Comparison of ENCODE assay signal across 30 cellular contexts in genomic region chr11:10494636-10495463, GRCh38. TPM values are rescaled to one million over a fixed set of nuclear protein-coding genes. Genes with fewer than 3 reads are reported as not detected.
A peak's percentile ranks its signal among the peaks of the same experiment; 100 is the strongest.
DNase-seq lines count a peak whose midpoint lies in the region; ATAC-seq and TF ChIP-seq lines count a peak whose summit lies in the region.
"Had no signal": no experiment of that assay in that cellular context is flagged by ENCODE, and none has a peak within 500 bp of the region (broad histone marks: within the 10 kb centered on the region; RNA-seq: fewer than 3 reads in every experiment).

No MANE protein-coding gene starts in this region.

- in situ Hi-C loops in GM13976 (cut with MboI; ENCODE audit: low sequenced_read_pairs, unreplicated experiment) (no loop called here), IMR-90 (cut with MboI; ENCODE audit: low sequenced_read_pairs) (loop anchor here (5.0 kb wide), 1 partner anchor 83 kb away; no protein-coding TSS in a partner anchor)

- no peak overlapping the region for H3K4me2 ChIP-seq in IMR-90 (ENCODE audit: low read depth, low read length)
- H3K4me2 ChIP-seq: KMS-11, neural progenitor cell had no signal

- no peak overlapping the region for H3K9ac ChIP-seq in IMR-90 (ENCODE audit: low read depth, low read length)
- H3K9ac ChIP-seq: KMS-11, neural progenitor cell had no signal

- peak overlapping the region; percentile 2 for H3K27ac Mint-ChIP-seq in stimulated activated effector memory CD8-positive, alpha-beta T cell treated with anti-CD3 and anti-CD28 coated beads, Interleukin-12 subunit alpha, Interleukin-12 subunit beta, amount 100 ng/mL, for 72 hours
- H3K27ac Mint-ChIP-seq in T-helper 17 cell: no peak overlapping the region
- H3K27ac Mint-ChIP-seq: activated CD4-positive, alpha-beta T cell treated with anti-CD3 and anti-CD28 coated beads for 36 hours; dendritic cell treated with granulocyte-macrophage colony-stimulating factor and Interleukin-4, amounts not matched to agents 40 ng/mL and 50 ng/mL, for 4 days; neural progenitor cell had no signal

- intact Hi-C loops in IMR-90 (cut with micrococcal nuclease): no loop called here

- H3K36me3 Mint-ChIP-seq in stimulated activated effector memory CD8-positive, alpha-beta T cell treated with anti-CD3 and anti-CD28 coated beads, Interleukin-12 subunit alpha, Interleukin-12 subunit beta, amount 100 ng/mL, for 72 hours: peaks cover 85% of the 10 kb centered on the region
- H3K36me3 Mint-ChIP-seq in T-helper 17 cell (ENCODE audit: low read depth): peaks cover 17% of the 10 kb centered on the region

- no peak overlapping the region for H3K4ac ChIP-seq in IMR-90 (ENCODE audit: low read depth, low read length)

- dilution Hi-C loops in IMR-90 (cut with HindIII; ENCODE audit: low sequenced_read_pairs, unreplicated experiment): no loop called here

- CTCF ChIA-PET in IMR-90 (lab: Yijun Ruan, JAX): no interaction called here

- H2BK120ac ChIP-seq in IMR-90 (ENCODE audit: low read depth, low read length): no peak overlapping the region; the same call in 1 of the 2 replicates

- H3K4me1 Mint-ChIP-seq in stimulated activated effector memory CD8-positive, alpha-beta T cell treated with anti-CD3 and anti-CD28 coated beads, Interleukin-12 subunit alpha, Interleukin-12 subunit beta, amount 100 ng/mL, for 72 hours: peaks cover 5% of the 10 kb centered on the region
- peaks cover 8% of the 10 kb centered on the region for H3K4me1 Mint-ChIP-seq in T-helper 17 cell

- no peaks in the 10 kb centered on the region for H3K9me3 Mint-ChIP-seq in stimulated activated effector memory CD8-positive, alpha-beta T cell treated with anti-CD3 and anti-CD28 coated beads, Interleukin-12 subunit alpha, Interleukin-12 subunit beta, amount 100 ng/mL, for 72 hours
- H3K9me3 Mint-ChIP-seq: CD14-positive monocyte; dendritic cell treated with granulocyte-macrophage colony-stimulating factor and Interleukin-4, amounts not matched to agents 40 ng/mL and 50 ng/mL, for 4 days had no signal

- H2AK5ac ChIP-seq in IMR-90 (ENCODE audit: low read depth, low read length): peak overlapping the region; percentile 58

- H3K36me3 ChIP-seq in IMR-90 (ENCODE audit: control insufficient read depth, insufficient read depth, low read length): peaks cover 53% of the 10 kb centered on the region
- H3K36me3 ChIP-seq: neural progenitor cell had no signal

- H3K27me3 Mint-ChIP-seq in T-helper 17 cell: no peaks in the 10 kb centered on the region
- H3K27me3 Mint-ChIP-seq: activated CD4-positive, alpha-beta T cell treated with anti-CD3 and anti-CD28 coated beads for 36 hours; dendritic cell treated with granulocyte-macrophage colony-stimulating factor and Interleukin-4, amounts not matched to agents 40 ng/mL and 50 ng/mL, for 4 days had no signal

- no peak overlapping the region for H4K8ac ChIP-seq in IMR-90 (ENCODE audit: low read depth in 2 of 2, low read length in 2 of 2)

- H4K91ac ChIP-seq in IMR-90 (ENCODE audit: insufficient read depth, low read depth, low read length): no peak overlapping the region

- H3K4me3 Mint-ChIP-seq in stimulated activated effector memory CD8-positive, alpha-beta T cell treated with anti-CD3 and anti-CD28 coated beads, Interleukin-12 subunit alpha, Interleukin-12 subunit beta, amount 100 ng/mL, for 72 hours: no peak overlapping the region
- no peak overlapping the region for H3K4me3 Mint-ChIP-seq in T-helper 17 cell
- H3K4me3 Mint-ChIP-seq: activated CD4-positive, alpha-beta T cell treated with anti-CD3 and anti-CD28 coated beads for 36 hours; CD14-positive monocyte; dendritic cell treated with granulocyte-macrophage colony-stimulating factor and Interleukin-4, amounts not matched to agents 40 ng/mL and 50 ng/mL, for 4 days; neural progenitor cell had no signal

- H3K4me3 ChIP-seq in IMR-90 (ENCODE audit: insufficient read depth, low read depth, low read length): no peak overlapping the region
- H3K4me3 ChIP-seq: esophagus squamous epithelium, heart left ventricle, lower lobe of right lung, MG63, mucosa of descending colon, neural progenitor cell, SJCRH30 had no signal

- ATAC-seq in IMR-90 (ENCODE audit: low read depth) (no peak), T-helper 17 cell (no peak)
- ATAC-seq in stimulated activated effector memory CD8-positive, alpha-beta T cell treated with anti-CD3 and anti-CD28 coated beads, Interleukin-12 subunit alpha, Interleukin-12 subunit beta, amount 100 ng/mL, for 72 hours: no peak
- ATAC-seq: activated CD4-positive, alpha-beta T cell treated with anti-CD3 and anti-CD28 coated beads for 36 hours; foreskin keratinocyte; heart left ventricle; lower lobe of right lung; mucosa of descending colon had no signal

- H3K9me1 ChIP-seq in IMR-90 (ENCODE audit: insufficient read depth, low read length): peaks cover 40% of the 10 kb centered on the region

- H3K23ac ChIP-seq in IMR-90 (ENCODE audit: low read depth, low read length): no peak overlapping the region

- peak; percentile 15 for DNase-seq in GM13976 (ENCODE audit: low spot score)
- DNase-seq in IMR-90: no peak
- DNase-seq in islet precursor cell: peak; percentile 52
- DNase-seq in stimulated activated effector memory CD8-positive, alpha-beta T cell treated with anti-CD3 and anti-CD28 coated beads, Interleukin-12 subunit alpha, Interleukin-12 subunit beta, amount 100 ng/mL, for 72 hours (ENCODE audit: low spot score in 2 of 2): no peak
- no peak for DNase-seq in DMS 273 treated with DMSO at 0.1 percent for 48 hours (lab: John Stamatoyannopoulos, UW)
- DNase-seq in AML-193 (lab: John Stamatoyannopoulos, UW): no peak
- no peak for DNase-seq in T-helper 17 cell
- DNase-seq: activated CD4-positive, alpha-beta T cell treated with anti-CD3 and anti-CD28 coated beads for 36 hours; activated naive CD4-positive, alpha-beta T cell treated with Interleukin-2 at 50 U/mL for 16 hours; central memory CD4-positive, alpha-beta T cell; esophagus squamous epithelium; foreskin keratinocyte; GOT3; heart left ventricle; kidney glomerular epithelial cell; lower lobe of right lung; MG63; mucosa of descending colon; NCI-H1105; NCI-H187; NCI-H510A; SJCRH30; stimulated activated CD4-positive, alpha-beta T cell treated with anti-CD3 and anti-CD28 coated beads, Interleukin-1b, Interleukin-23, amount 100 ng/mL, for 48 hours; T1000; trophoblast cell had no signal

- no peak overlapping the region for H2BK20ac ChIP-seq in IMR-90 (ENCODE audit: low read depth, low read length)

- no peak for TF ChIP-seq RAD21 in IMR-90 (IDR thresholded peaks at IDR 0.05; ENCODE audit: low read length)

- no peak overlapping the region for H2AK9ac ChIP-seq in IMR-90 (replicated peaks; ENCODE audit: low read depth, low read length, poor library complexity)

- TF ChIP-seq CTCF in GM13976 (IDR thresholded peaks at IDR 0.05; ENCODE audit: borderline replicate concordance, control extremely low read depth, extremely low read depth, insufficient read depth, missing control alignments) (no peak), IMR-90 (conservative IDR thresholded peaks at IDR 0.05; ENCODE audit: low read depth, low read length) (no peak)

- H2AFZ ChIP-seq in IMR-90 (replicated peaks; ENCODE audit: low read length, poor library complexity): no peak overlapping the region
- H2AFZ ChIP-seq: neural progenitor cell had no signal

- peaks cover 18% of the 10 kb centered on the region for H3K4me1 ChIP-seq in IMR-90 (ENCODE audit: control insufficient read depth, insufficient read depth, low read length)
- H3K4me1 ChIP-seq: lower lobe of right lung had no signal

- H3K18ac ChIP-seq in IMR-90 (ENCODE audit: low read depth, low read length): no peak overlapping the region

- H3K14ac ChIP-seq in IMR-90 (replicated peaks; ENCODE audit: low read depth, low read length): no peak overlapping the region

- H2BK5ac ChIP-seq in IMR-90 (ENCODE audit: low read depth, low read length, poor library complexity, severe bottlenecking): no peak overlapping the region

- no TSS peak for BruUV-seq in IMR-90 (replicated peaks; lab: Mats Ljungman, UMichigan)

- POLR2A ChIA-PET in IMR-90 (lab: Charles Lee; ENCODE audit: unreplicated experiment): no interaction called here

- no peaks in the 10 kb centered on the region for H3K9me3 ChIP-seq in IMR-90 (ENCODE audit: control insufficient read depth, insufficient read depth, low read length)
- H3K9me3 ChIP-seq in T-helper 17 cell (ENCODE audit: control insufficient read depth, low read length, poor library complexity, severe bottlenecking): no peaks in the 10 kb centered on the region
- H3K9me3 ChIP-seq: esophagus squamous epithelium, heart left ventricle, lower lobe of right lung, MG63, mucosa of descending colon had no signal

- no peak overlapping the region for H2BK15ac ChIP-seq in IMR-90 (ENCODE audit: low read depth, low read length)

- TF ChIP-seq POLR2A in IMR-90 (IDR thresholded peaks at IDR 0.05; ENCODE audit: low read depth, low read length): no peak

- H4K5ac ChIP-seq in IMR-90 (ENCODE audit: low read depth, low read length): no peak overlapping the region

- H3K27me3 ChIP-seq in IMR-90 (ENCODE audit: control insufficient read depth, insufficient read depth, low read length): no peaks in the 10 kb centered on the region
- H3K27me3 ChIP-seq: esophagus squamous epithelium, foreskin keratinocyte, heart left ventricle, MG63, neural progenitor cell, SJCRH30 had no signal

- no peak overlapping the region for H3K27ac ChIP-seq in IMR-90 (ENCODE audit: insufficient read depth, low read length)
- H3K27ac ChIP-seq: esophagus squamous epithelium, foreskin keratinocyte, heart left ventricle, KMS-11, lower lobe of right lung, neural progenitor cell, SJCRH30, VCaP had no signal

- peaks cover 13% of the 10 kb centered on the region for H4K20me1 ChIP-seq in IMR-90 (ENCODE audit: insufficient read depth, low read length)

- peaks cover 18 to 38% of the 10 kb centered on the region in 2 experiments for H3K79me1 ChIP-seq in IMR-90 (ENCODE audit: low read depth in 1 of 2, low read length in 2 of 2)

- no peak overlapping the region for H3K56ac ChIP-seq in IMR-90 (ENCODE audit: extremely low read depth, insufficient read depth, low read length)

- WGBS in IMR-90 (ENCODE audit: extremely low coverage in 2 of 2, insufficient read length in 1 of 2), 2 experiments: 100% methylated on average over 1 of the region's 14 CpGs; no CpG with 5 or more reads in 1 of the 2 experiments

TF ChIP-seq in IMR-90, 13 proteins besides CTCF, POLR2A, EP300 and RAD21 (continues in another document):
- TF ChIP-seq BHLHE40 (IDR thresholded peaks at IDR 0.05; ENCODE audit: low read depth, low read length) (no peak), MXI1 (IDR thresholded peaks at IDR 0.05; ENCODE audit: borderline replicate concordance, low read depth, low read length) (no peak), RFX5 (IDR thresholded peaks at IDR 0.05; ENCODE audit: low read depth, low read length) (no peak)

RNA-seq across cellular contexts. Expression of gene AMPD3, which starts 39.8 kb away (rescaled TPM):
- 8.1 and 8.6 TPM in 2 replicates for total RNA-seq in IMR-90 (2012; rRNA removed)
- polyA plus RNA-seq in IMR-90 (2012; rRNA removed): 10.8 and 12.1 TPM in 2 replicates
- polyA plus RNA-seq in IMR-90 (2012; cell fraction: cytosol; rRNA removed): 7.4 and 13.3 TPM in 2 replicates
- 19.2 and 26.6 TPM in 2 replicates for polyA plus RNA-seq in IMR-90 (2012; cell fraction: nucleus; rRNA removed; ENCODE audit: low replicate concordance)
- 10 to 100 TPM; 16.8 to 20.2 TPM for total RNA-seq in T-helper 17 cell

RNA-seq across cellular contexts. Expression of gene RNF141, which starts 46.1 kb away (rescaled TPM):
- total RNA-seq in IMR-90 (2012; rRNA removed) (18.6 and 34.2 TPM in 2 replicates), T-helper 17 cell (10 to 100 TPM; 12.8 to 13.6 TPM)
- polyA plus RNA-seq in IMR-90 (2012; rRNA removed): 10.6 and 13.8 TPM in 2 replicates
- polyA plus RNA-seq in IMR-90 (2012; cell fraction: cytosol; rRNA removed): 2.1 and 3.4 TPM in 2 replicates
- polyA plus RNA-seq in IMR-90 (2012; cell fraction: nucleus; rRNA removed; ENCODE audit: low replicate concordance): 0.53 and 6.1 TPM in 2 replicates

Comparison
In these comparisons a context has a peak if more than half of its experiments do, and no peak if none do; other contexts are left out.
1. DNase-seq: peak in GM13976 (single experiment) and islet precursor cell (single experiment); none in IMR-90 (single experiment), stimulated activated effector memory CD8-positive, alpha-beta T cell treated with anti-CD3 and anti-CD28 coated beads, Interleukin-12 subunit alpha, Interleukin-12 subunit beta, amount 100 ng/mL, for 72 hours (0 of 2), DMS 273 treated with DMSO at 0.1 percent for 48 hours (single experiment), AML-193 (0 of 2) and T-helper 17 cell (0 of 3).